ENCODE assay signal across 28 cellular contexts in genomic region chr5:28415791-28416443, GRCh38.
"Had no signal": no experiment of that assay in that cellular context is flagged by ENCODE, and none has a peak within 500 bp of the region (broad histone marks: within the 10 kb centered on the region; RNA-seq: fewer than 3 reads in every experiment).

No MANE protein-coding gene starts in this region.

- H3K27me3 ChIP-seq: colonic mucosa, ovary, upper lobe of left lung, vagina had no signal

- ATAC-seq: activated CD8-positive, alpha-beta T cell treated with anti-CD3 and anti-CD28 coated beads for 36 hours; activated naive CD8-positive, alpha-beta T cell treated with anti-CD3 and anti-CD28 coated beads, Interleukin-2, amount 50 U/mL, for 24 hours; left cardiac atrium; naive thymus-derived CD4-positive, alpha-beta T cell; sciatic nerve; stimulated activated memory B cell treated with anti-CD40 and anti-IgM and Interleukin-4, amounts not matched to agents 10 μg/mL and 1 μg/mL and 100 μg/mL, for 72 hours; stimulated activated naive CD8-positive, alpha-beta T cell treated with anti-CD3 and anti-CD28 coated beads, Interleukin-15, amount 100 ng/mL, for 72 hours had no signal

- H3K36me3 ChIP-seq: colonic mucosa, ovary, upper lobe of left lung, vagina had no signal

- H3K4me3 Mint-ChIP-seq: activated B cell treated with CpG ODN at 0.5 μM for 24 hours; activated CD8-positive, alpha-beta T cell treated with anti-CD3 and anti-CD28 coated beads for 36 hours; activated naive CD4-positive, alpha-beta T cell treated with anti-CD3 and anti-CD28 coated beads, Interleukin-2, amount 50 U/mL, for 24 hours; activated naive CD8-positive, alpha-beta T cell treated with anti-CD3 and anti-CD28 coated beads, Interleukin-2, amount 50 U/mL, for 24 hours; memory B cell; naive thymus-derived CD4-positive, alpha-beta T cell; stimulated activated memory B cell treated with anti-CD40 and anti-IgM and Interleukin-4, amounts not matched to agents 10 μg/mL and 1 μg/mL and 100 μg/mL, for 72 hours; stimulated activated naive CD8-positive, alpha-beta T cell treated with anti-CD3 and anti-CD28 coated beads, Interleukin-15, amount 100 ng/mL, for 72 hours; T-helper 2 cell treated with Interferon-gamma antibody and Interleukin-4, amounts not matched to agents 5 μg/mL and 100 μg/mL, for 36 hours had no signal

- H3K27ac Mint-ChIP-seq: activated B cell treated with CpG ODN at 0.5 μM for 24 hours; activated CD8-positive, alpha-beta T cell treated with anti-CD3 and anti-CD28 coated beads for 36 hours; activated naive CD4-positive, alpha-beta T cell treated with anti-CD3 and anti-CD28 coated beads, Interleukin-2, amount 50 U/mL, for 24 hours; activated naive CD8-positive, alpha-beta T cell treated with anti-CD3 and anti-CD28 coated beads, Interleukin-2, amount 50 U/mL, for 24 hours; activated T-helper 2 cell treated with anti-CD3 and anti-CD28 coated beads, Interferon-gamma antibody, Interleukin-2, Interleukin-4, amounts not matched to agents 10 μg/mL and 5 μg/mL and 100 μg/mL, durations not matched to agents 14 hours and 24 hours and 36 hours; memory B cell; naive thymus-derived CD4-positive, alpha-beta T cell; progenitor cell of endocrine pancreas; stimulated activated memory B cell treated with anti-CD40 and anti-IgM and Interleukin-4, amounts not matched to agents 10 μg/mL and 1 μg/mL and 100 μg/mL, for 72 hours; stimulated activated naive CD8-positive, alpha-beta T cell treated with anti-CD3 and anti-CD28 coated beads, Interleukin-15, amount 100 ng/mL, for 72 hours; T-helper 2 cell treated with Interferon-gamma antibody and Interleukin-4, amounts not matched to agents 5 μg/mL and 100 μg/mL, for 36 hours had no signal

- H3K9me3 ChIP-seq: colonic mucosa, ovary, upper lobe of left lung, vagina had no signal

- H3K4me1 Mint-ChIP-seq: activated B cell treated with CpG ODN at 0.5 μM for 24 hours; activated naive CD4-positive, alpha-beta T cell treated with anti-CD3 and anti-CD28 coated beads, Interleukin-2, amount 50 U/mL, for 24 hours; activated naive CD8-positive, alpha-beta T cell treated with anti-CD3 and anti-CD28 coated beads, Interleukin-2, amount 50 U/mL, for 24 hours; memory B cell; naive thymus-derived CD4-positive, alpha-beta T cell; stimulated activated memory B cell treated with anti-CD40 and anti-IgM and Interleukin-4, amounts not matched to agents 10 μg/mL and 1 μg/mL and 100 μg/mL, for 72 hours; stimulated activated naive CD8-positive, alpha-beta T cell treated with anti-CD3 and anti-CD28 coated beads, Interleukin-15, amount 100 ng/mL, for 72 hours had no signal

- H3K36me3 Mint-ChIP-seq: activated naive CD4-positive, alpha-beta T cell treated with anti-CD3 and anti-CD28 coated beads, Interleukin-2, amount 50 U/mL, for 24 hours; memory B cell; naive thymus-derived CD4-positive, alpha-beta T cell; stimulated activated memory B cell treated with anti-CD40 and anti-IgM and Interleukin-4, amounts not matched to agents 10 μg/mL and 1 μg/mL and 100 μg/mL, for 72 hours had no signal

- H3K27ac ChIP-seq: colonic mucosa, ovary, upper lobe of left lung, vagina had no signal

- H3K4me3 ChIP-seq: colonic mucosa, ovary, upper lobe of left lung, vagina had no signal

- H3K4me1 ChIP-seq: colonic mucosa, upper lobe of left lung, vagina had no signal

- DNase-seq: activated B cell treated with CpG ODN at 0.5 μM for 24 hours; activated CD4-positive, alpha-beta T cell treated with anti-CD3 and anti-CD28 coated beads, Interleukin-2, amount 50 U/mL, for 1 hour; activated CD8-positive, alpha-beta T cell treated with anti-CD3 and anti-CD28 coated beads for 36 hours; activated naive CD8-positive, alpha-beta T cell treated with anti-CD3 and anti-CD28 coated beads, Interleukin-2, amount 50 U/mL, for 24 hours; activated T-cell treated with anti-CD3 and anti-CD28 coated beads, Interleukin-2, amount 50 U/mL, for 48 hours; colonic mucosa; effector memory CD4-positive, alpha-beta T cell; head of caudate nucleus; hippocampal formation; left cardiac atrium; midbrain; naive thymus-derived CD4-positive, alpha-beta T cell; ovary; small intestine; stimulated activated CD4-positive, alpha-beta T cell treated with anti-CD3 and anti-CD28 coated beads, Interleukin-1b, Interleukin-23, amount 100 ng/mL, for 48 hours; stimulated activated CD4-positive, alpha-beta T cell treated with anti-CD3 and anti-CD28 coated beads, Interleukin-4, amount 100 ng/mL, for 4 hours; stimulated activated CD8-positive, alpha-beta memory T cell treated with anti-CD3 and anti-CD28 coated beads, Interleukin-4, amount 100 ng/mL, for 48 hours; stimulated activated naive CD8-positive, alpha-beta T cell treated with anti-CD3 and anti-CD28 coated beads, Interleukin-15, amount 100 ng/mL, for 72 hours; substantia nigra; upper lobe of left lung had no signal

- H3K27me3 Mint-ChIP-seq: activated B cell treated with CpG ODN at 0.5 μM for 24 hours; activated CD8-positive, alpha-beta T cell treated with anti-CD3 and anti-CD28 coated beads for 36 hours; activated naive CD4-positive, alpha-beta T cell treated with anti-CD3 and anti-CD28 coated beads, Interleukin-2, amount 50 U/mL, for 24 hours; activated naive CD8-positive, alpha-beta T cell treated with anti-CD3 and anti-CD28 coated beads, Interleukin-2, amount 50 U/mL, for 24 hours; memory B cell; naive thymus-derived CD4-positive, alpha-beta T cell; progenitor cell of endocrine pancreas; stimulated activated memory B cell treated with anti-CD40 and anti-IgM and Interleukin-4, amounts not matched to agents 10 μg/mL and 1 μg/mL and 100 μg/mL, for 72 hours; stimulated activated naive CD8-positive, alpha-beta T cell treated with anti-CD3 and anti-CD28 coated beads, Interleukin-15, amount 100 ng/mL, for 72 hours had no signal
